ENCODE assay signal across 12 cellular contexts in genomic region chr16:50467559-50467942, GRCh38.
DNase-seq lines count a peak whose midpoint lies in the region; ATAC-seq and TF ChIP-seq lines count a peak whose summit lies in the region.
"Had no signal": no experiment of that assay in that cellular context is flagged by ENCODE, and none has a peak within 500 bp of the region (broad histone marks: within the 10 kb centered on the region; RNA-seq: fewer than 3 reads in every experiment).

No MANE protein-coding gene starts in this region.

- peaks cover 19% of the 10 kb centered on the region for H3K27me3 Mint-ChIP-seq in activated CD8-positive, alpha-beta T cell treated with anti-CD3 and anti-CD28 coated beads for 36 hours
- peaks cover 42% of the 10 kb centered on the region for H3K27me3 Mint-ChIP-seq in activated CD8-positive, alpha-beta T cell treated with anti-CD3 and anti-CD28 coated beads, Interleukin-2, amount 10 ng/mL, durations not matched to agents 7 days and 5 days (ENCODE audit: low read depth)
- peaks cover 45% of the 10 kb centered on the region for H3K27me3 Mint-ChIP-seq in stimulated activated naive CD8-positive, alpha-beta T cell treated with anti-CD3 and anti-CD28 coated beads, Interleukin-15, amount 100 ng/mL, for 72 hours

- H3K4me1 ChIP-seq in RWPE2 (ENCODE audit: insufficient read depth, poor library complexity, severe bottlenecking): no peaks in the 10 kb centered on the region
- peaks cover 38% of the 10 kb centered on the region for H3K4me1 ChIP-seq in iPS-18a (ENCODE audit: control insufficient read depth, low read depth, low read length)

- peaks cover 5% of the 10 kb centered on the region for H3K4me1 Mint-ChIP-seq in activated CD8-positive, alpha-beta T cell treated with anti-CD3 and anti-CD28 coated beads for 36 hours (ENCODE audit: low read depth)
- peaks cover 6% of the 10 kb centered on the region for H3K4me1 Mint-ChIP-seq in activated CD8-positive, alpha-beta T cell treated with anti-CD3 and anti-CD28 coated beads, Interleukin-2, amount 10 ng/mL, durations not matched to agents 7 days and 5 days (ENCODE audit: low read depth)
- peaks cover 9% of the 10 kb centered on the region for H3K4me1 Mint-ChIP-seq in stimulated activated naive CD8-positive, alpha-beta T cell treated with anti-CD3 and anti-CD28 coated beads, Interleukin-15, amount 100 ng/mL, for 72 hours

- H3K36me3 Mint-ChIP-seq in activated CD8-positive, alpha-beta T cell treated with anti-CD3 and anti-CD28 coated beads for 36 hours (ENCODE audit: low read depth): no peaks in the 10 kb centered on the region
- no peaks in the 10 kb centered on the region for H3K36me3 Mint-ChIP-seq in activated CD8-positive, alpha-beta T cell treated with anti-CD3 and anti-CD28 coated beads, Interleukin-2, amount 10 ng/mL, durations not matched to agents 7 days and 5 days (ENCODE audit: low read depth)

- no peaks in the 10 kb centered on the region for H3K9me3 Mint-ChIP-seq in activated CD8-positive, alpha-beta T cell treated with anti-CD3 and anti-CD28 coated beads for 36 hours
- no peaks in the 10 kb centered on the region for H3K9me3 Mint-ChIP-seq in activated CD8-positive, alpha-beta T cell treated with anti-CD3 and anti-CD28 coated beads, Interleukin-2, amount 10 ng/mL, durations not matched to agents 7 days and 5 days (ENCODE audit: insufficient read depth)
- H3K9me3 Mint-ChIP-seq in stimulated activated naive CD8-positive, alpha-beta T cell treated with anti-CD3 and anti-CD28 coated beads, Interleukin-15, amount 100 ng/mL, for 72 hours: no peaks in the 10 kb centered on the region

- no peak overlapping the region for H3K27ac ChIP-seq in RWPE2 (ENCODE audit: poor library complexity, severe bottlenecking)
- no peak overlapping the region for H3K27ac ChIP-seq in iPS-18a (ENCODE audit: low read length)
- H3K27ac ChIP-seq: adrenal gland, uterus had no signal

- POLR2A ChIA-PET in activated CD8-positive, alpha-beta T cell treated with anti-CD3 and anti-CD28 coated beads for 36 hours (lab: Charles Lee): no interaction called here
- POLR2A ChIA-PET in activated CD8-positive, alpha-beta T cell treated with anti-CD3 and anti-CD28 coated beads, Interleukin-2, amount 10 ng/mL, durations not matched to agents 7 days and 5 days (lab: Charles Lee): no interaction called here

- H3K4me3 ChIP-seq in RWPE2 (ENCODE audit: severe bottlenecking) (peak overlapping the region; percentile 16), iPS-18a (ENCODE audit: low read length) (peak overlapping the region; percentile 3)
- H3K4me3 ChIP-seq: MG63 had no signal

- H3K9me3 ChIP-seq in RWPE2 (ENCODE audit: severe bottlenecking): no peaks in the 10 kb centered on the region
- H3K9me3 ChIP-seq in iPS-18a (ENCODE audit: control insufficient read depth, low read depth, low read length): no peaks in the 10 kb centered on the region
- H3K9me3 ChIP-seq: adrenal gland, MG63, uterus had no signal

- H3K36me3 ChIP-seq in RWPE2 (ENCODE audit: low read depth) (no peaks in the 10 kb centered on the region), iPS-18a (ENCODE audit: control insufficient read depth, low read depth, low read length) (no peaks in the 10 kb centered on the region)
- H3K36me3 ChIP-seq: adrenal gland, MG63, uterus had no signal

- intact Hi-C loops in activated CD8-positive, alpha-beta T cell treated with anti-CD3 and anti-CD28 coated beads for 36 hours (cut with micrococcal nuclease): no loop called here

- H3K27ac Mint-ChIP-seq in activated CD8-positive, alpha-beta T cell treated with anti-CD3 and anti-CD28 coated beads for 36 hours: no peak overlapping the region
- H3K27ac Mint-ChIP-seq in activated CD8-positive, alpha-beta T cell treated with anti-CD3 and anti-CD28 coated beads, Interleukin-2, amount 10 ng/mL, durations not matched to agents 7 days and 5 days: no peak overlapping the region
- no peak overlapping the region for H3K27ac Mint-ChIP-seq in stimulated activated naive CD8-positive, alpha-beta T cell treated with anti-CD3 and anti-CD28 coated beads, Interleukin-15, amount 100 ng/mL, for 72 hours

- peak overlapping the region; percentile 41 for H3K4me3 Mint-ChIP-seq in activated CD8-positive, alpha-beta T cell treated with anti-CD3 and anti-CD28 coated beads for 36 hours
- H3K4me3 Mint-ChIP-seq in activated CD8-positive, alpha-beta T cell treated with anti-CD3 and anti-CD28 coated beads, Interleukin-2, amount 10 ng/mL, durations not matched to agents 7 days and 5 days: no peak overlapping the region
- peak overlapping the region; percentile 46 to 62 for H3K4me3 Mint-ChIP-seq in stimulated activated naive CD8-positive, alpha-beta T cell treated with anti-CD3 and anti-CD28 coated beads, Interleukin-15, amount 100 ng/mL, for 72 hours

- H3K27me3 ChIP-seq in RWPE2 (ENCODE audit: insufficient read depth, poor library complexity, severe bottlenecking): no peaks in the 10 kb centered on the region
- H3K27me3 ChIP-seq in iPS-18a (ENCODE audit: control insufficient read depth, insufficient read depth, low read length): peaks cover 57% of the 10 kb centered on the region
- H3K27me3 ChIP-seq: MG63, uterus had no signal

- ATAC-seq in activated CD8-positive, alpha-beta T cell treated with anti-CD3 and anti-CD28 coated beads for 36 hours: no peak
- ATAC-seq in activated CD8-positive, alpha-beta T cell treated with anti-CD3 and anti-CD28 coated beads, Interleukin-2, amount 10 ng/mL, durations not matched to agents 7 days and 5 days: no peak
- ATAC-seq in RWPE2 (ENCODE audit: low read depth) (no peak), GM18907 (IDR thresholded peaks at IDR 0.05; ENCODE audit: unreplicated experiment) (no peak)
- ATAC-seq in stimulated activated naive CD8-positive, alpha-beta T cell treated with anti-CD3 and anti-CD28 coated beads, Interleukin-15, amount 100 ng/mL, for 72 hours: no peak

- TF ChIP-seq CTCF in activated CD8-positive, alpha-beta T cell treated with anti-CD3 and anti-CD28 coated beads for 36 hours (IDR thresholded peaks at IDR 0.05): no peak
- TF ChIP-seq CTCF in RWPE2 (IDR thresholded peaks at IDR 0.05; ENCODE audit: poor library complexity, severe bottlenecking) (no peak), GM10266 (IDR thresholded peaks at IDR 0.05; ENCODE audit: control insufficient read depth, insufficient read depth, low read depth, missing control alignments) (no peak)

- no peak for DNase-seq in activated CD8-positive, alpha-beta T cell treated with anti-CD3 and anti-CD28 coated beads for 36 hours
- no peak for DNase-seq in activated CD8-positive, alpha-beta T cell treated with anti-CD3 and anti-CD28 coated beads, Interleukin-2, amount 10 ng/mL, durations not matched to agents 7 days and 5 days
- no peak for DNase-seq in RWPE2 (ENCODE audit: low spot score)
- no peak for DNase-seq in stimulated activated naive CD8-positive, alpha-beta T cell treated with anti-CD3 and anti-CD28 coated beads, Interleukin-15, amount 100 ng/mL, for 72 hours
- no peak for DNase-seq in AML-193 (lab: John Stamatoyannopoulos, UW)
- DNase-seq in GM10266 (ENCODE audit: extremely low spot score): no peak
- DNase-seq: MG63; stimulated activated CD4-positive, alpha-beta T cell treated with anti-CD3 and anti-CD28 coated beads, Interleukin-1b, Interleukin-23, amount 100 ng/mL, for 48 hours; uterus had no signal

- CTCF ChIA-PET in activated CD8-positive, alpha-beta T cell treated with anti-CD3 and anti-CD28 coated beads for 36 hours (lab: Charles Lee): no interaction called here
- CTCF ChIA-PET in activated CD8-positive, alpha-beta T cell treated with anti-CD3 and anti-CD28 coated beads, Interleukin-2, amount 10 ng/mL, durations not matched to agents 7 days and 5 days (lab: Charles Lee): no interaction called here

- no peak overlapping the region for H3K9ac ChIP-seq in iPS-18a (ENCODE audit: low read length)
